In genomic region chr4:73575667-73576066, GRCh38 we compare ENCODE assay signal across 18 cellular contexts. TPM values are rescaled to one million over a fixed set of nuclear protein-coding genes. Genes with fewer than 3 reads are reported as not detected.
"Had no signal": no experiment of that assay in that cellular context is flagged by ENCODE, and none has a peak within 500 bp of the region (broad histone marks: within the 10 kb centered on the region; RNA-seq: fewer than 3 reads in every experiment).

No MANE protein-coding gene starts in this region.

- DNase-seq: activated CD4-positive, alpha-beta T cell treated with anti-CD3 and anti-CD28 coated beads, Interleukin-2, amount 10 ng/mL, durations not matched to agents 7 days and 5 days; activated CD4-positive, CD25-positive, alpha-beta regulatory T cell treated with anti-CD3 and anti-CD28 coated beads, Interleukin-2, amount 50 U/mL, for 72 hours; activated CD8-positive, alpha-beta T cell treated with anti-CD3 and anti-CD28 coated beads, Interleukin-2, amount 10 ng/mL, durations not matched to agents 7 days and 5 days; activated T-cell treated with anti-CD3 and anti-CD28 coated beads, Interleukin-2, amount 50 U/mL, for 1 hour; aorta; heart left ventricle; ovary; stimulated activated CD4-positive, alpha-beta T cell treated with anti-CD3 and anti-CD28 coated beads, Interleukin-4, amount 100 ng/mL, for 24 hours; stimulated activated naive CD4-positive, alpha-beta T cell treated with Interleukin-2 at 50 U/mL for 16 hours; WERI-Rb-1 had no signal

- ATAC-seq: activated CD8-positive, alpha-beta T cell treated with anti-CD3 and anti-CD28 coated beads, Interleukin-2, amount 10 ng/mL, durations not matched to agents 7 days and 5 days; activated naive CD4-positive, alpha-beta T cell treated with anti-CD3 and anti-CD28 coated beads, Interleukin-2, amount 50 U/mL, for 72 hours; heart left ventricle; natural killer cell treated with Interleukin-12 subunit alpha and Interleukin-12 subunit beta and Interleukin-15 and Interleukin-18, amount 100 ng/mL, for 72 hours had no signal

- H3K27ac ChIP-seq: heart left ventricle, neutrophil, ovary, prostate gland, thoracic aorta, WERI-Rb-1 had no signal

- H3K36me3 ChIP-seq: heart left ventricle, neutrophil, ovary, prostate gland, thoracic aorta, WERI-Rb-1 had no signal

- H3K4me1 ChIP-seq: heart left ventricle, prostate gland had no signal

- H3K9me3 ChIP-seq: heart left ventricle, neutrophil, ovary, prostate gland, thoracic aorta had no signal

- H3K4me3 ChIP-seq: heart left ventricle, ovary, prostate gland, thoracic aorta had no signal

RNA-seq across cellular contexts. Expression of gene RASSF6, which starts 44.6 kb away (rescaled TPM):
- total RNA-seq: activated CD8-positive, alpha-beta T cell treated with anti-CD3 and anti-CD28 coated beads, Interleukin-2, amount 10 ng/mL, durations not matched to agents 7 days and 5 days; activated naive CD4-positive, alpha-beta T cell treated with anti-CD3 and anti-CD28 coated beads, Interleukin-2, amount 50 U/mL, for 72 hours; aorta; cardiac septum; chondrocyte; fibroblast of villous mesenchyme; natural killer cell treated with Interleukin-12 subunit alpha and Interleukin-12 subunit beta and Interleukin-15 and Interleukin-18, amount 100 ng/mL, for 72 hours had no signal
